In genomic region chr7:103080923-103081322, GRCh38 we compare ENCODE assay signal across 6 cellular contexts.
"Had no signal": no experiment of that assay in that cellular context is flagged by ENCODE, and none has a peak within 500 bp of the region (broad histone marks: within the 10 kb centered on the region; RNA-seq: fewer than 3 reads in every experiment).

No MANE protein-coding gene starts in this region.

- H3K9ac ChIP-seq: KMS-11 had no signal

- H3K4me2 ChIP-seq: KMS-11 had no signal

- DNase-seq: IMR-90, KBM-7, KG1 had no signal

- FAIRE-seq: HTR-8/SVneo had no signal

- H3K27ac ChIP-seq: HL-60, KMS-11 had no signal
